Comparison of ENCODE assay signal across 3 cellular contexts in the genomic region with DNA sequence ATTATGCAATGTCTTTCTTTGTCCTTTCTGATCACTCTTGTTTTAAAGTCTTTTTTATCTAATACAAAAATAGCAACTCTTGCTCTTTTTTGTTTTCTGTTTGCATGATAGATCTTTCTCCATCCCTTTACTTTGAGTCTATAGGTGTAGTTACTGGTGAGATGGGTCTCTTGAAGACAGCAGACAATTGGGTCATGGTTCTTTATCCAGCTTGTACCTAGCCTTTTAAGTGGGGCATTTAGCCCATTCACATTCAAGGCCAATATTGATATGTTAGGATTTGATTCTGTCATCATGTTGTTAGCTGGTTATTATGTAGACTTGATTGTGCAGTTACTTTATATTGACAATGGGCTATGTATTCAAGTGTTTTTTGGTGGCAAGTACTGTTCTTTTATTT.
TF ChIP-seq lines count a peak whose summit lies in the region.

No MANE protein-coding gene starts in this region.

TF ChIP-seq in SK-N-SH, 30 proteins besides CTCF, POLR2A, EP300 and RAD21:
- TF ChIP-seq, protein P1, sequence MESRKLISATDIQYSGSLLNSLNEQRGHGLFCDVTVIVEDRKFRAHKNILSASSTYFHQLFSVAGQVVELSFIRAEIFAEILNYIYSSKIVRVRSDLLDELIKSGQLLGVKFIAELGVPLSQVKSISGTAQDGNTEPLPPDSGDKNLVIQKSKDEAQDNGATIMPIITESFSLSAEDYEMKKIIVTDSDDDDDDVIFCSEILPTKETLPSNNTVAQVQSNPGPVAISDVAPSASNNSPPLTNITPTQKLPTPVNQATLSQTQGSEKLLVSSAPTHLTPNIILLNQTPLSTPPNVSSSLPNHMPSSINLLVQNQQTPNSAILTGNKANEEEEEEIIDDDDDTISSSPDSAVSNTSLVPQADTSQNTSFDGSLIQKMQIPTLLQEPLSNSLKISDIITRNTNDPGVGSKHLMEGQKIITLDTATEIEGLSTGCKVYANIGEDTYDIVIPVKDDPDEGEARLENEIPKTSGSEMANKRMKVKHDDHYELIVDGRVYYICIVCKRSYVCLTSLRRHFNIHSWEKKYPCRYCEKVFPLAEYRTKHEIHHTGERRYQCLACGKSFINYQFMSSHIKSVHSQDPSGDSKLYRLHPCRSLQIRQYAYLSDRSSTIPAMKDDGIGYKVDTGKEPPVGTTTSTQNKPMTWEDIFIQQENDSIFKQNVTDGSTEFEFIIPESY (IDR thresholded peaks at IDR 0.05; ENCODE audit: borderline replicate concordance, low read depth) = no peak
- TF ChIP-seq ELF1 (IDR thresholded peaks at IDR 0.05) = no peak
- no peak for TF ChIP-seq GATA2 (CRISPR knock-in tag; IDR thresholded peaks at IDR 0.05)
- TF ChIP-seq EZH2phosphoT487 (IDR thresholded peaks at IDR 0.05; ENCODE audit: borderline replicate concordance, low read depth) = no peak
- no peak for TF ChIP-seq TEAD4 (IDR thresholded peaks at IDR 0.05; ENCODE audit: borderline replicate concordance, insufficient read depth)
- TF ChIP-seq FOSL2 (IDR thresholded peaks at IDR 0.05; ENCODE audit: borderline replicate concordance, low read depth) = no peak
- TF ChIP-seq, protein P2, sequence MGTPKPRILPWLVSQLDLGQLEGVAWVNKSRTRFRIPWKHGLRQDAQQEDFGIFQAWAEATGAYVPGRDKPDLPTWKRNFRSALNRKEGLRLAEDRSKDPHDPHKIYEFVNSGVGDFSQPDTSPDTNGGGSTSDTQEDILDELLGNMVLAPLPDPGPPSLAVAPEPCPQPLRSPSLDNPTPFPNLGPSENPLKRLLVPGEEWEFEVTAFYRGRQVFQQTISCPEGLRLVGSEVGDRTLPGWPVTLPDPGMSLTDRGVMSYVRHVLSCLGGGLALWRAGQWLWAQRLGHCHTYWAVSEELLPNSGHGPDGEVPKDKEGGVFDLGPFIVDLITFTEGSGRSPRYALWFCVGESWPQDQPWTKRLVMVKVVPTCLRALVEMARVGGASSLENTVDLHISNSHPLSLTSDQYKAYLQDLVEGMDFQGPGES (IDR thresholded peaks at IDR 0.05; ENCODE audit: low read depth, low read length) = no peak
- TF ChIP-seq MEF2A (IDR thresholded peaks at IDR 0.05; ENCODE audit: borderline replicate concordance, low read depth) = no peak

TF ChIP-seq in SK-N-SH treated with all-trans-retinoic acid at 6 μM for 48 hours, 23 proteins besides CTCF, POLR2A, EP300 and RAD21:
- no peak for TF ChIP-seq CSDC2 (CRISPR knock-in tag; IDR thresholded peaks at IDR 0.05)
- TF ChIP-seq, protein P3, sequence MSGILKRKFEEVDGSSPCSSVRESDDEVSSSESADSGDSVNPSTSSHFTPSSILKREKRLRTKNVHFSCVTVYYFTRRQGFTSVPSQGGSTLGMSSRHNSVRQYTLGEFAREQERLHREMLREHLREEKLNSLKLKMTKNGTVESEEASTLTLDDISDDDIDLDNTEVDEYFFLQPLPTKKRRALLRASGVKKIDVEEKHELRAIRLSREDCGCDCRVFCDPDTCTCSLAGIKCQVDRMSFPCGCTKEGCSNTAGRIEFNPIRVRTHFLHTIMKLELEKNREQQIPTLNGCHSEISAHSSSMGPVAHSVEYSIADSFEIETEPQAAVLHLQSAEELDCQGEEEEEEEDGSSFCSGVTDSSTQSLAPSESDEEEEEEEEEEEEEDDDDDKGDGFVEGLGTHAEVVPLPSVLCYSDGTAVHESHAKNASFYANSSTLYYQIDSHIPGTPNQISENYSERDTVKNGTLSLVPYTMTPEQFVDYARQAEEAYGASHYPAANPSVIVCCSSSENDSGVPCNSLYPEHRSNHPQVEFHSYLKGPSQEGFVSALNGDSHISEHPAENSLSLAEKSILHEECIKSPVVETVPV (CRISPR knock-in tag; IDR thresholded peaks at IDR 0.05) = no peak
- no peak for TF ChIP-seq ZNF565 (CRISPR knock-in tag; conservative IDR thresholded peaks at IDR 0.05; ENCODE audit: low read depth)
- no peak for TF ChIP-seq ISL1 (CRISPR knock-in tag; IDR thresholded peaks at IDR 0.05)
- TF ChIP-seq SNAI2 (CRISPR knock-in tag; IDR thresholded peaks at IDR 0.05) = no peak
- no peak for TF ChIP-seq TOX (CRISPR knock-in tag; IDR thresholded peaks at IDR 0.05; ENCODE audit: borderline replicate concordance)
- TF ChIP-seq, protein P4, sequence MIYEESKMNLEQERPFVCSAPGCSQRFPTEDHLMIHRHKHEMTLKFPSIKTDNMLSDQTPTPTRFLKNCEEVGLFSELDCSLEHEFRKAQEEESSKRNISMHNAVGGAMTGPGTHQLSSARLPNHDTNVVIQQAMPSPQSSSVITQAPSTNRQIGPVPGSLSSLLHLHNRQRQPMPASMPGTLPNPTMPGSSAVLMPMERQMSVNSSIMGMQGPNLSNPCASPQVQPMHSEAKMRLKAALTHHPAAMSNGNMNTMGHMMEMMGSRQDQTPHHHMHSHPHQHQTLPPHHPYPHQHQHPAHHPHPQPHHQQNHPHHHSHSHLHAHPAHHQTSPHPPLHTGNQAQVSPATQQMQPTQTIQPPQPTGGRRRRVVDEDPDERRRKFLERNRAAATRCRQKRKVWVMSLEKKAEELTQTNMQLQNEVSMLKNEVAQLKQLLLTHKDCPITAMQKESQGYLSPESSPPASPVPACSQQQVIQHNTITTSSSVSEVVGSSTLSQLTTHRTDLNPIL (CRISPR knock-in tag; IDR thresholded peaks at IDR 0.05; ENCODE audit: low read depth) = no peak
- TF ChIP-seq ZNF70 (CRISPR knock-in tag; IDR thresholded peaks at IDR 0.05) = no peak
- TF ChIP-seq ZNF8 (CRISPR knock-in tag; IDR thresholded peaks at IDR 0.05) = no peak
- TF ChIP-seq RARB (CRISPR knock-in tag; IDR thresholded peaks at IDR 0.05) = no peak
- TF ChIP-seq TSHZ2 (CRISPR knock-in tag; IDR thresholded peaks at IDR 0.05) = no peak
- TF ChIP-seq POU6F1 (CRISPR knock-in tag; IDR thresholded peaks at IDR 0.05; ENCODE audit: borderline replicate concordance, low read depth) = no peak
- no peak for TF ChIP-seq OSR1 (CRISPR knock-in tag; IDR thresholded peaks at IDR 0.05)
- no peak for TF ChIP-seq TCF4 (CRISPR knock-in tag; IDR thresholded peaks at IDR 0.05; ENCODE audit: borderline replicate concordance)
- TF ChIP-seq BACH2 (CRISPR knock-in tag; IDR thresholded peaks at IDR 0.05; ENCODE audit: borderline replicate concordance) = no peak
- TF ChIP-seq ARNTL (CRISPR knock-in tag; IDR thresholded peaks at IDR 0.05; ENCODE audit: borderline replicate concordance, low read depth) = no peak
- TF ChIP-seq ZFP3 (CRISPR knock-in tag; IDR thresholded peaks at IDR 0.05) = no peak

TF ChIP-seq in IMR-90, 13 proteins besides CTCF, POLR2A, EP300 and RAD21:
- TF ChIP-seq, protein P5, sequence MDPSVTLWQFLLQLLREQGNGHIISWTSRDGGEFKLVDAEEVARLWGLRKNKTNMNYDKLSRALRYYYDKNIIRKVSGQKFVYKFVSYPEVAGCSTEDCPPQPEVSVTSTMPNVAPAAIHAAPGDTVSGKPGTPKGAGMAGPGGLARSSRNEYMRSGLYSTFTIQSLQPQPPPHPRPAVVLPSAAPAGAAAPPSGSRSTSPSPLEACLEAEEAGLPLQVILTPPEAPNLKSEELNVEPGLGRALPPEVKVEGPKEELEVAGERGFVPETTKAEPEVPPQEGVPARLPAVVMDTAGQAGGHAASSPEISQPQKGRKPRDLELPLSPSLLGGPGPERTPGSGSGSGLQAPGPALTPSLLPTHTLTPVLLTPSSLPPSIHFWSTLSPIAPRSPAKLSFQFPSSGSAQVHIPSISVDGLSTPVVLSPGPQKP (IDR thresholded peaks at IDR 0.05; ENCODE audit: borderline replicate concordance, low read depth, low read length) = no peak
- no peak for TF ChIP-seq MAZ (IDR thresholded peaks at IDR 0.05; ENCODE audit: borderline replicate concordance, low read depth, low read length)
- TF ChIP-seq, protein P6, sequence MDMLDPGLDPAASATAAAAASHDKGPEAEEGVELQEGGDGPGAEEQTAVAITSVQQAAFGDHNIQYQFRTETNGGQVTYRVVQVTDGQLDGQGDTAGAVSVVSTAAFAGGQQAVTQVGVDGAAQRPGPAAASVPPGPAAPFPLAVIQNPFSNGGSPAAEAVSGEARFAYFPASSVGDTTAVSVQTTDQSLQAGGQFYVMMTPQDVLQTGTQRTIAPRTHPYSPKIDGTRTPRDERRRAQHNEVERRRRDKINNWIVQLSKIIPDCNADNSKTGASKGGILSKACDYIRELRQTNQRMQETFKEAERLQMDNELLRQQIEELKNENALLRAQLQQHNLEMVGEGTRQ (IDR thresholded peaks at IDR 0.05; ENCODE audit: low read depth, low read length) = no peak
- no peak for TF ChIP-seq FOS (IDR thresholded peaks at IDR 0.05; ENCODE audit: low read depth, low read length)
- no peak for TF ChIP-seq CEBPB (IDR thresholded peaks at IDR 0.05; ENCODE audit: low read depth, low read length)
- TF ChIP-seq MXI1 (IDR thresholded peaks at IDR 0.05; ENCODE audit: borderline replicate concordance, low read depth, low read length) = no peak
- TF ChIP-seq CHD1 (IDR thresholded peaks at IDR 0.05; ENCODE audit: low read depth, low read length) = no peak
- no peak for TF ChIP-seq RFX5 (IDR thresholded peaks at IDR 0.05; ENCODE audit: low read depth, low read length)
- TF ChIP-seq MAFK (IDR thresholded peaks at IDR 0.05; ENCODE audit: low read depth, low read length) = no peak
- no peak for TF ChIP-seq RCOR1 (IDR thresholded peaks at IDR 0.05; ENCODE audit: insufficient replicate concordance, low read length)
- no peak for TF ChIP-seq NFE2L2 (IDR thresholded peaks at IDR 0.05; ENCODE audit: low read depth, low read length)
- TF ChIP-seq BHLHE40 (IDR thresholded peaks at IDR 0.05; ENCODE audit: low read depth, low read length) = no peak
- no peak for TF ChIP-seq SMC3 (IDR thresholded peaks at IDR 0.05; ENCODE audit: low read depth, low read length)
